14 cellular contexts compared by ENCODE assay signal in the genomic region with DNA sequence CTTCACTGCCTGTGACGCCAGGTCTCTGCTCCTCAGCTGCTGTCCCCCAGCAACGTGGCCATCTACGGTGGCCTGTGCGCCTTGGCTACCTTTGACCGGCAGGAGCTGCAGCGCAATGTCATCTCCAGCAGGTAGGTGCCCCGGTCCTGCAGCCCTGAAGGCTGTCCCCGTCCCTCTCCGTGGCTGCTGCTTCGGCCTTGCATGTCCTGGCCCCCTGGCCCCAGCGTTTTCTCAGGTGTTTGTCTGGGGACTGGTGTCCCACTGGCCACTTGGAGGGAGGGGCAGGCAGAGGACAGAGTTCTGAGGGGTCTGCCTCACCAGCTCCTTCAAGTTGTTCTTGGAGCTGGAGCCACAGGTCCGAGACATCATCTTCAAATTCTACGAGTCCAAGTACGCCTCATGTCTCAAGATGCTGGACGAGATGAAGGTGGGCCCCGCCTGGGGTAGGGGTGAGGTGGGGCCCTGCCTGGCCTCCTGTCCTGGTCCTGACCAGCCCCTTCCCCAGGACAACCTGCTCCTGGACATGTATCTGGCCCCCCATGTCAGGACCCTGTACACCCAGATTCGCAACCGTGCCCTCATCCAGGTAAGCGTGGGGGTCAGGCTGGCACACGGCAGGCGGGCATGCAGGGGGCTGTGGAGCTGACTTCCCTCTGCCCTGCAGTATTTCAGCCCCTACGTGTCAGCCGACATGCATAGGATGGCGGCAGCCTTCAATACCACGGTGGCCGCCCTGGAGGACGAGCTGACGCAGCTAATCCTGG. TPM values are rescaled to one million over a fixed set of nuclear protein-coding genes. Genes with fewer than 3 reads are reported as not detected.
"Had no signal": no experiment of that assay in that cellular context is flagged by ENCODE, and none has a peak within 500 bp of the region (broad histone marks: within the 10 kb centered on the region; RNA-seq: fewer than 3 reads in every experiment).

No MANE protein-coding gene starts in this region.

- DNase-seq: activated CD4-positive, alpha-beta memory T cell treated with anti-CD3 and anti-CD28 coated beads, Interleukin-2, amount 10 ng/mL, durations not matched to agents 7 days and 5 days; activated CD4-positive, CD25-positive, alpha-beta regulatory T cell treated with anti-CD3 and anti-CD28 coated beads, Interleukin-2, amount 50 U/mL, for 72 hours; hypothalamus; left colon; mammary epithelial cell; stimulated activated CD4-positive, alpha-beta T cell treated with anti-CD3 and anti-CD28 coated beads, Interleukin-2, amount 100 ng/mL, for 48 hours; stomach had no signal

- H3K27ac Mint-ChIP-seq: activated CD4-positive, alpha-beta memory T cell treated with anti-CD3 and anti-CD28 coated beads, Interleukin-2, amount 10 ng/mL, durations not matched to agents 7 days and 5 days; natural killer cell treated with Interleukin-12 subunit alpha and Interleukin-12 subunit beta and Interleukin-15 and Interleukin-18, amount 100 ng/mL, for 72 hours; T-helper 2 cell treated with Interferon-gamma antibody and Interleukin-4, amounts not matched to agents 5 μg/mL and 100 μg/mL, for 36 hours had no signal

- H3K9me3 Mint-ChIP-seq: activated CD4-positive, alpha-beta memory T cell treated with anti-CD3 and anti-CD28 coated beads, Interleukin-2, amount 10 ng/mL, durations not matched to agents 7 days and 5 days; natural killer cell treated with Interleukin-12 subunit alpha and Interleukin-12 subunit beta and Interleukin-15 and Interleukin-18, amount 100 ng/mL, for 72 hours; T-helper 2 cell treated with Interferon-gamma antibody and Interleukin-4, amounts not matched to agents 5 μg/mL and 100 μg/mL, for 36 hours had no signal

- H3K4me3 ChIP-seq: ascending aorta, esophagus muscularis mucosa, psoas muscle, stomach, thoracic aorta had no signal

- H3K27me3 Mint-ChIP-seq: activated CD4-positive, alpha-beta memory T cell treated with anti-CD3 and anti-CD28 coated beads, Interleukin-2, amount 10 ng/mL, durations not matched to agents 7 days and 5 days; natural killer cell treated with Interleukin-12 subunit alpha and Interleukin-12 subunit beta and Interleukin-15 and Interleukin-18, amount 100 ng/mL, for 72 hours had no signal

- H3K27me3 ChIP-seq: ascending aorta, esophagus muscularis mucosa, stomach had no signal

- ATAC-seq: natural killer cell treated with Interleukin-12 subunit alpha and Interleukin-12 subunit beta and Interleukin-15 and Interleukin-18, amount 100 ng/mL, for 72 hours; psoas muscle; sciatic nerve had no signal

- H3K4me3 Mint-ChIP-seq: activated CD4-positive, alpha-beta memory T cell treated with anti-CD3 and anti-CD28 coated beads, Interleukin-2, amount 10 ng/mL, durations not matched to agents 7 days and 5 days; natural killer cell treated with Interleukin-12 subunit alpha and Interleukin-12 subunit beta and Interleukin-15 and Interleukin-18, amount 100 ng/mL, for 72 hours; T-helper 2 cell treated with Interferon-gamma antibody and Interleukin-4, amounts not matched to agents 5 μg/mL and 100 μg/mL, for 36 hours had no signal

- H3K9me3 ChIP-seq: ascending aorta, esophagus muscularis mucosa, psoas muscle, stomach, thoracic aorta had no signal

- H3K27ac ChIP-seq: ascending aorta, esophagus muscularis mucosa, psoas muscle, stomach, thoracic aorta had no signal

- H3K36me3 Mint-ChIP-seq: natural killer cell treated with Interleukin-12 subunit alpha and Interleukin-12 subunit beta and Interleukin-15 and Interleukin-18, amount 100 ng/mL, for 72 hours had no signal

RNA-seq across cellular contexts. Expression of gene RAC3, which starts 24.7 kb away (rescaled TPM):
- total RNA-seq: ascending aorta, psoas muscle had no signal
